In genomic region chr7:144474800-144475521, GRCh38 we compare ENCODE assay signal across 18 cellular contexts.
A peak's percentile ranks its signal among the peaks of the same experiment; 100 is the strongest.
DNase-seq lines count a peak whose midpoint lies in the region; ATAC-seq and TF ChIP-seq lines count a peak whose summit lies in the region.
"Had no signal": no experiment of that assay in that cellular context is flagged by ENCODE, and none has a peak within 500 bp of the region (broad histone marks: within the 10 kb centered on the region; RNA-seq: fewer than 3 reads in every experiment).

No MANE protein-coding gene starts in this region.

- H3K4me3 ChIP-seq in neural progenitor cell: no peak overlapping the region
- H3K4me3 ChIP-seq in dorsolateral prefrontal cortex: no peak overlapping the region
- H3K4me3 ChIP-seq: BLaER1, K562, SJSA1 had no signal

- no peaks in the 10 kb centered on the region for H3K36me3 ChIP-seq in neural progenitor cell
- H3K36me3 ChIP-seq: BLaER1, SJSA1 had no signal

- H3K9me3 Mint-ChIP-seq in neural progenitor cell: no peaks in the 10 kb centered on the region
- H3K9me3 Mint-ChIP-seq: CD8-positive, alpha-beta memory T cell had no signal

- H3K27me3 Mint-ChIP-seq in neural progenitor cell (ENCODE audit: insufficient read depth, low read depth): no peaks in the 10 kb centered on the region
- H3K27me3 Mint-ChIP-seq: CD8-positive, alpha-beta memory T cell had no signal

- peaks cover 12% of the 10 kb centered on the region for H3K4me1 ChIP-seq in neural progenitor cell
- H3K4me1 ChIP-seq: BLaER1, SJSA1 had no signal

- intact Hi-C loops in dorsolateral prefrontal cortex (cut with DNase I): loop anchor here in 1 of 2 donors (5.0 kb wide), 1 partner anchor 1587 kb away; no protein-coding TSS in a partner anchor

- H3K4me3 Mint-ChIP-seq in neural progenitor cell: no peak overlapping the region
- H3K4me3 Mint-ChIP-seq: CD8-positive, alpha-beta memory T cell; HFFc6 had no signal

- ATAC-seq in HG02970 (IDR thresholded peaks at IDR 0.05; ENCODE audit: low FRiP score, unreplicated experiment): no peak
- ATAC-seq: K562 had no signal

- H3K79me2 ChIP-seq in neural progenitor cell (ENCODE audit: low read depth): no peaks in the 10 kb centered on the region

- no peaks in the 10 kb centered on the region for H3K4me1 Mint-ChIP-seq in neural progenitor cell
- H3K4me1 Mint-ChIP-seq: CD8-positive, alpha-beta memory T cell had no signal

- H2AFZ ChIP-seq in neural progenitor cell (replicated peaks): no peak overlapping the region

- H3K27ac ChIP-seq in neural progenitor cell (no peak overlapping the region), dorsolateral prefrontal cortex (no peak overlapping the region)
- H3K27ac ChIP-seq: BLaER1, SJSA1 had no signal

- no peaks in the 10 kb centered on the region for H3F3A ChIP-seq in neural progenitor cell (ENCODE audit: low read depth)

- TF ChIP-seq CTCF in neural progenitor cell (IDR thresholded peaks at IDR 0.05) (no peak), dorsolateral prefrontal cortex (IDR thresholded peaks at IDR 0.05 in 54 of 56, conservative IDR thresholded peaks at IDR 0.05 in 2 of 56; ENCODE audit: low read depth in 1 of 56, partially characterized antibody in 56 of 56) (no peak)

- H3K27me3 ChIP-seq in neural progenitor cell: no peaks in the 10 kb centered on the region
- no peaks in the 10 kb centered on the region for H3K27me3 ChIP-seq in dorsolateral prefrontal cortex
- H3K27me3 ChIP-seq: BLaER1, SJSA1 had no signal

- DNase-seq in NCI-H1092 (lab: John Stamatoyannopoulos, UW) (peak; percentile 25), NCI-H1092 treated with DMSO at 0.1 percent for 48 hours (lab: John Stamatoyannopoulos, UW) (no peak), NCI-H1105 (lab: John Stamatoyannopoulos, UW) (peak; percentile 34), NCI-H748 (lab: John Stamatoyannopoulos, UW; ENCODE audit: unreplicated experiment) (peak; percentile 80), neural progenitor cell (ENCODE audit: low spot score) (no peak), HCEC 1CT (no peak), dorsolateral prefrontal cortex (no peak)
- DNase-seq: 8988T; CD8-positive, alpha-beta memory T cell; DND-41; HFFc6; NCI-H1930; NCI-H526 treated with DMSO at 0.1 percent for 48 hours; T-helper 2 cell had no signal

- H4K20me1 ChIP-seq in neural progenitor cell (ENCODE audit: low read depth): no peaks in the 10 kb centered on the region
- H4K20me1 ChIP-seq: BLaER1 had no signal

- peak overlapping the region; percentile 9 for H3K4me2 ChIP-seq in neural progenitor cell
- H3K4me2 ChIP-seq: BLaER1 had no signal

- no peaks in the 10 kb centered on the region for H3K9me3 ChIP-seq in neural progenitor cell (ENCODE audit: low read depth)
- H3K9me3 ChIP-seq: BLaER1, SJSA1 had no signal

- no peak overlapping the region for H3K9ac ChIP-seq in neural progenitor cell
- H3K9ac ChIP-seq: BLaER1 had no signal

- no peaks in the 10 kb centered on the region for H3K36me3 Mint-ChIP-seq in neural progenitor cell

- H3K27ac Mint-ChIP-seq in neural progenitor cell: no peak overlapping the region
- H3K27ac Mint-ChIP-seq: CD8-positive, alpha-beta memory T cell; HFFc6 had no signal

Comparison
In these comparisons a context has a peak if more than half of its experiments do, and no peak if none do; other contexts are left out.
1. DNase-seq: peak in NCI-H1092 (single experiment), NCI-H1105 (single experiment) and NCI-H748 (single experiment); none in NCI-H1092 treated with DMSO at 0.1 percent for 48 hours (single experiment), neural progenitor cell (single experiment), HCEC 1CT (single experiment) and dorsolateral prefrontal cortex (0 of 10).